ENCODE assay signal across 3 cellular contexts in the genomic region with DNA sequence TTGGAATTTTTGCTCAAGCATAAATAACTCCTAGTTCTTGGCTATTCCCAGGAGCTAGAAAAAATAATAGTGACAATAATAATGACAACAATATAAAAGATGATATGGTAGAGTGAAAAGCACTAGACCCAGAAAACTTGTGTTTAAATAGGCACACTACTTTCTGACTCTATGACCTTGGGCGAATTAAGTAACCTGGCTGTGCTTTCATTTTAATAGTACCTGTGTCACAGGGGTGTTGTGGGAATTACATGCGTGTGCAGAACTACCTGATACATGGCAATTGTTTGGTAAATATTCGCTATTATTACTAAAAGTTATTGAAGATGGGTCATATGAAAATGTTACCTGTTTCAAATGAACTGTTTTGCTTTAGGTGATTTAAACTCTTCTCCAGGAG.
"Had no signal": no experiment of that assay in that cellular context is flagged by ENCODE, and none has a peak within 500 bp of the region (broad histone marks: within the 10 kb centered on the region; RNA-seq: fewer than 3 reads in every experiment).

No MANE protein-coding gene starts in this region.

- ATAC-seq: GM12878 had no signal

- DNase-seq: GDM1, GF-D8 had no signal

- H3K4me3 ChIP-seq: GM12878 had no signal
